25 cellular contexts compared by ENCODE assay signal in the genomic region with DNA sequence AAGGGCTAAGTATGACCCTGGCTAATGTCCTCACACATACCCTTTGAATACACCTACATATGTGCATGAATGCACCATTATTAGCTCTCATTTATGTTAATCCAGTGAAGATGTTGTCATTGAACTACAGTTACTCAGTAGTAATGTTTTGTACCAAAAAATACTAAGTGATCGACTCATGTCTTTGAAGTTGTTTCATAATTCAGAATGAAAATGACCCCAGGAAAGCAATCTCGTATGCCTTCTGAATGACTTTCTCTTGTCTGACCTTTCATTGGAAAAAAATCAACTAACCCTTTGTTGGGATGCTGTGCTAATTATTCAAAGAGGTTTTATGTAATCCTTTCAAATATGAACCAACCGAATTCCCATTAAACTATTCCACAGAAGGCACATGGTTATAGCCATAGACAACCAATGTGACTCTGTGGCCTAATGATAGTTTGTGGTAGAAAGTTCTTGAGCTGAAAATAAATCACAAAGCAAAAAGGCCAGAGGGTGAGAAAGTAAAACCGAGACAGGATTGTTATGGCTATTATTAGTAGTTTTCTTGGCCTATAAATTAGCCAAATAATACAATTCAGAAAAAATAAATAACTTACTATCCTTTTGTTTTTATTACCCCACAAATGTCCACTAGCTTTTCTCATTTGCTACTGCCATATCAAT.
DNase-seq lines count a peak whose midpoint lies in the region; ATAC-seq and TF ChIP-seq lines count a peak whose summit lies in the region.
"Had no signal": no experiment of that assay in that cellular context is flagged by ENCODE, and none has a peak within 500 bp of the region (broad histone marks: within the 10 kb centered on the region; RNA-seq: fewer than 3 reads in every experiment).

No MANE protein-coding gene starts in this region.

- no peaks in the 10 kb centered on the region for H3K79me1 ChIP-seq in IMR-90 (ENCODE audit: low read depth in 1 of 2, low read length in 2 of 2)

- no peak overlapping the region for H3K56ac ChIP-seq in IMR-90 (ENCODE audit: extremely low read depth, insufficient read depth, low read length)

- H3K9me3 ChIP-seq in IMR-90 (ENCODE audit: control insufficient read depth, insufficient read depth, low read length), result no peaks in the 10 kb centered on the region
- H3K9me3 ChIP-seq in uterus, result no peaks in the 10 kb centered on the region
- no peaks in the 10 kb centered on the region for H3K9me3 ChIP-seq in gastrocnemius medialis

- no peaks in the 10 kb centered on the region for H4K20me1 ChIP-seq in IMR-90 (ENCODE audit: insufficient read depth, low read length)
- H4K20me1 ChIP-seq: BLaER1 treated with 17β-estradiol and CSF1 and Interleukin-3, amounts not matched to agents 10 nM and 100 nM had no signal

- CTCF ChIA-PET in IMR-90 (lab: Yijun Ruan, JAX), result no interaction called here

- H4K8ac ChIP-seq in IMR-90 (ENCODE audit: low read depth in 2 of 2, low read length in 2 of 2), result no peak overlapping the region

- no peak overlapping the region for H3K4ac ChIP-seq in IMR-90 (ENCODE audit: low read depth, low read length)

- no peak overlapping the region for H3K9ac ChIP-seq in IMR-90 (ENCODE audit: low read depth, low read length)
- H3K9ac ChIP-seq: BLaER1 treated with 17β-estradiol and CSF1 and Interleukin-3, amounts not matched to agents 10 nM and 100 nM had no signal

- no peak overlapping the region for H2BK20ac ChIP-seq in IMR-90 (ENCODE audit: low read depth, low read length)

- H3K18ac ChIP-seq in IMR-90 (ENCODE audit: low read depth, low read length), result no peak overlapping the region

- H3K23ac ChIP-seq in IMR-90 (ENCODE audit: low read depth, low read length), result no peak overlapping the region

- dilution Hi-C loops in IMR-90 (cut with HindIII; ENCODE audit: low sequenced_read_pairs, unreplicated experiment), result no loop called here

- ATAC-seq in IMR-90 (ENCODE audit: low read depth) (peak; percentile 21), gastrocnemius medialis (no peak), GM18870 (IDR thresholded peaks at IDR 0.05; ENCODE audit: unreplicated experiment) (no peak)
- ATAC-seq: CD8-positive, alpha-beta T cell; HCT116; Panc1 had no signal

- TF ChIP-seq RAD21 in IMR-90 (IDR thresholded peaks at IDR 0.05; ENCODE audit: low read length), result no peak

- DNase-seq in GM12865 (ENCODE audit: low read depth) (peak; percentile 33), IMR-90 (peak; percentile 33), fibroblast of mammary gland (ENCODE audit: low read depth) (peak; percentile 16), uterus (no peak), SW480 (ENCODE audit: low spot score) (no peak), gastrocnemius medialis (no peak)
- DNase-seq: AML-193; CD8-positive, alpha-beta T cell; DMS 273 treated with DMSO at 0.1 percent for 48 hours; DMS79; NCI-H1092 treated with DMSO at 0.1 percent for 48 hours; NCI-H1436; NCI-H187; NCI-H2081 treated with DMSO at 0.1 percent for 48 hours; NCI-H2171; NCI-H226; NCI-H510A; NCI-H69; SHP77 treated with DMSO at 0.1 percent for 48 hours had no signal

- in situ Hi-C loops in IMR-90 (cut with MboI; ENCODE audit: low sequenced_read_pairs), result no loop called here
- in situ Hi-C loops in gastrocnemius medialis (cut with MboI; ENCODE audit: low sequenced_read_pairs in 4 of 4), result no loop called here

- H3K4me1 ChIP-seq in IMR-90 (ENCODE audit: control insufficient read depth, insufficient read depth, low read length) (no peaks in the 10 kb centered on the region), uterus (no peaks in the 10 kb centered on the region), gastrocnemius medialis (peaks cover 4 to 12% of the 10 kb centered on the region in 2 donors)

- H3K4me2 ChIP-seq in IMR-90 (ENCODE audit: low read depth, low read length), result no peak overlapping the region
- H3K4me2 ChIP-seq: BLaER1 treated with 17β-estradiol and CSF1 and Interleukin-3, amounts not matched to agents 10 nM and 100 nM had no signal

- no TSS peak for BruUV-seq in IMR-90 (replicated peaks; lab: Mats Ljungman, UMichigan)

- no peak overlapping the region for H2AFZ ChIP-seq in IMR-90 (replicated peaks; ENCODE audit: low read length, poor library complexity)

- no peak overlapping the region for H2BK15ac ChIP-seq in IMR-90 (ENCODE audit: low read depth, low read length)

- H3K4me3 ChIP-seq in GM12865 (ENCODE audit: low read depth, low read length) (no peak overlapping the region), IMR-90 (ENCODE audit: insufficient read depth, low read depth, low read length) (no peak overlapping the region), fibroblast of mammary gland (ENCODE audit: control insufficient read depth, low read depth, low read length) (no peak overlapping the region), uterus (no peak overlapping the region), gastrocnemius medialis (no peak overlapping the region)
- H3K4me3 ChIP-seq: BLaER1 treated with 17β-estradiol and CSF1 and Interleukin-3, amounts not matched to agents 10 nM and 100 nM; SK-N-MC had no signal

- H3K27me3 ChIP-seq in IMR-90 (ENCODE audit: control insufficient read depth, insufficient read depth, low read length) (no peaks in the 10 kb centered on the region), uterus (no peaks in the 10 kb centered on the region), gastrocnemius medialis (no peaks in the 10 kb centered on the region)
- H3K27me3 ChIP-seq: BLaER1 treated with 17β-estradiol and CSF1 and Interleukin-3, amounts not matched to agents 10 nM and 100 nM had no signal

- POLR2A ChIA-PET in IMR-90 (lab: Charles Lee; ENCODE audit: unreplicated experiment), result no interaction called here

- TF ChIP-seq POLR2A in IMR-90 (IDR thresholded peaks at IDR 0.05; ENCODE audit: low read depth, low read length) (no peak), uterus (IDR thresholded peaks at IDR 0.05) (no peak), gastrocnemius medialis (IDR thresholded peaks at IDR 0.05) (no peak)

- H2BK120ac ChIP-seq in IMR-90 (ENCODE audit: low read depth, low read length), result no peak overlapping the region

- H4K5ac ChIP-seq in IMR-90 (ENCODE audit: low read depth, low read length), result no peak overlapping the region

- TF ChIP-seq CTCF in GM12865 (IDR thresholded peaks at IDR 0.05; ENCODE audit: insufficient read depth, low read depth, low read length, missing control alignments) (no peak), IMR-90 (conservative IDR thresholded peaks at IDR 0.05; ENCODE audit: low read depth, low read length) (no peak), fibroblast of mammary gland (conservative IDR thresholded peaks at IDR 0.05; ENCODE audit: control insufficient read depth, insufficient read depth, low read depth, low read length) (no peak), uterus (IDR thresholded peaks at IDR 0.05) (no peak), gastrocnemius medialis (IDR thresholded peaks at IDR 0.05 in 4 of 5, conservative IDR thresholded peaks at IDR 0.05 in 1 of 5) (no peak)

- no peak overlapping the region for H3K27ac ChIP-seq in IMR-90 (ENCODE audit: insufficient read depth, low read length)
- peak overlapping the region; percentile 19 to 36 for H3K27ac ChIP-seq in uterus
- H3K27ac ChIP-seq in gastrocnemius medialis, result no peak overlapping the region
- H3K27ac ChIP-seq: BLaER1 treated with 17β-estradiol and CSF1 and Interleukin-3, amounts not matched to agents 10 nM and 100 nM; HL-60; SK-N-MC had no signal

- WGBS in IMR-90 (ENCODE audit: extremely low coverage in 2 of 2, insufficient read length in 1 of 2), 2 experiments, result no CpG with 5 or more reads among the region's 4 CpGs

- H2BK5ac ChIP-seq in IMR-90 (ENCODE audit: low read depth, low read length, poor library complexity, severe bottlenecking), result no peak overlapping the region

- intact Hi-C loops in IMR-90 (cut with micrococcal nuclease), result loop anchor here (5.0 kb wide), 1 partner anchor 35 kb away; no protein-coding TSS in a partner anchor
- intact Hi-C loops in uterus (cut with DNase I; ENCODE audit: low total_unique reads), result no loop called here
- intact Hi-C loops in gastrocnemius medialis (cut with DNase I; ENCODE audit: low total_unique reads), result no loop called here

- H2AK9ac ChIP-seq in IMR-90 (replicated peaks; ENCODE audit: low read depth, low read length, poor library complexity), result no peak overlapping the region

- H2AK5ac ChIP-seq in IMR-90 (ENCODE audit: low read depth, low read length), result no peak overlapping the region

- H3K9me1 ChIP-seq in IMR-90 (ENCODE audit: insufficient read depth, low read length), result no peaks in the 10 kb centered on the region; the same call in 1 of the 2 replicates

- no peak overlapping the region for H4K91ac ChIP-seq in IMR-90 (ENCODE audit: insufficient read depth, low read depth, low read length)

- H3K36me3 ChIP-seq in IMR-90 (ENCODE audit: control insufficient read depth, insufficient read depth, low read length) (no peaks in the 10 kb centered on the region), uterus (no peaks in the 10 kb centered on the region), gastrocnemius medialis (no peaks in the 10 kb centered on the region)
- H3K36me3 ChIP-seq: BLaER1 treated with 17β-estradiol and CSF1 and Interleukin-3, amounts not matched to agents 10 nM and 100 nM had no signal

- no peak overlapping the region for H3K14ac ChIP-seq in IMR-90 (replicated peaks; ENCODE audit: low read depth, low read length)

TF ChIP-seq in IMR-90, 13 proteins besides CTCF, POLR2A, EP300 and RAD21 (continues in another document):
- TF ChIP-seq SMC3 (IDR thresholded peaks at IDR 0.05; ENCODE audit: low read depth, low read length), result no peak
- TF ChIP-seq, protein P1, sequence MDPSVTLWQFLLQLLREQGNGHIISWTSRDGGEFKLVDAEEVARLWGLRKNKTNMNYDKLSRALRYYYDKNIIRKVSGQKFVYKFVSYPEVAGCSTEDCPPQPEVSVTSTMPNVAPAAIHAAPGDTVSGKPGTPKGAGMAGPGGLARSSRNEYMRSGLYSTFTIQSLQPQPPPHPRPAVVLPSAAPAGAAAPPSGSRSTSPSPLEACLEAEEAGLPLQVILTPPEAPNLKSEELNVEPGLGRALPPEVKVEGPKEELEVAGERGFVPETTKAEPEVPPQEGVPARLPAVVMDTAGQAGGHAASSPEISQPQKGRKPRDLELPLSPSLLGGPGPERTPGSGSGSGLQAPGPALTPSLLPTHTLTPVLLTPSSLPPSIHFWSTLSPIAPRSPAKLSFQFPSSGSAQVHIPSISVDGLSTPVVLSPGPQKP (IDR thresholded peaks at IDR 0.05; ENCODE audit: borderline replicate concordance, low read depth, low read length), result no peak
- TF ChIP-seq NFE2L2 (IDR thresholded peaks at IDR 0.05; ENCODE audit: low read depth, low read length), result no peak
- no peak for TF ChIP-seq RFX5 (IDR thresholded peaks at IDR 0.05; ENCODE audit: low read depth, low read length)
- TF ChIP-seq MAFK (IDR thresholded peaks at IDR 0.05; ENCODE audit: low read depth, low read length), result no peak
- no peak for TF ChIP-seq RCOR1 (IDR thresholded peaks at IDR 0.05; ENCODE audit: insufficient replicate concordance, low read length)

Comparison
In these comparisons a context has a peak if more than half of its experiments do, and no peak if none do; other contexts are left out.
1. DNase-seq: peak in GM12865 (single experiment), IMR-90 (single experiment) and fibroblast of mammary gland (single experiment); none in uterus (0 of 2), SW480 (single experiment) and gastrocnemius medialis (0 of 2).
2. H3K27ac ChIP-seq: peak in uterus (2 of 2); none in IMR-90 (single experiment) and gastrocnemius medialis (0 of 4).